Comparison of ENCODE assay signal across 7 cellular contexts in genomic region chr18:15315301-15315700, GRCh38.
DNase-seq lines count a peak whose midpoint lies in the region; TF ChIP-seq lines count a peak whose summit lies in the region.
"Not testable (repeated sequence)": the region's sequence is repeated elsewhere in the genome, so short reads cannot be mapped to it uniquely, and the experiment has no call there.

No MANE protein-coding gene starts in this region.

- H3K4me1 ChIP-seq in OCI-LY3 (ENCODE audit: low read length): peaks cover 15% of the 10 kb centered on the region

- not testable (repeated sequence) for H3K27me3 ChIP-seq in OCI-LY3 (ENCODE audit: low read depth, low read length)

- not testable (repeated sequence) for H3K79me2 ChIP-seq in OCI-LY3 (ENCODE audit: low read length)

- not testable (repeated sequence) for H3K4me2 ChIP-seq in OCI-LY3 (ENCODE audit: low read length)

- in situ Hi-C loops in SK-MEL-5 (cut with HindIII; ENCODE audit: low pct_unique_long_range_greater_than_20kb, low sequenced_read_pairs): not testable (repeated sequence)

- peak overlapping the region; percentile 53; the same call in 1 of the 2 replicates for H3K9ac ChIP-seq in OCI-LY3 (ENCODE audit: low read length)

- H2AFZ ChIP-seq in OCI-LY3 (ENCODE audit: low read depth, low read length): not testable (repeated sequence)

- DNase-seq in DMS114 treated with DMSO at 0.1 percent for 48 hours (lab: John Stamatoyannopoulos, UW; ENCODE audit: unreplicated experiment): peak; percentile 1
- DNase-seq in HT-29 (ENCODE audit: low spot score): peak; percentile 41
- peak; percentile 0 for DNase-seq in NCI-H1694 (lab: John Stamatoyannopoulos, UW)
- peak; percentile 38 for DNase-seq in SK-MEL-5 (ENCODE audit: low read depth, low spot score)
- peak; percentile 13 for DNase-seq in globus pallidus (ENCODE audit: low spot score)
- peak; percentile 4 for DNase-seq in myocyte (ENCODE audit: low read depth)

- H4K20me1 ChIP-seq in OCI-LY3 (ENCODE audit: insufficient read depth, low read length): not testable (repeated sequence)

- H3K36me3 ChIP-seq in OCI-LY3 (replicated peaks; ENCODE audit: low read depth, low read length): not testable (repeated sequence)

- peak overlapping the region; percentile 95 for H3K27ac ChIP-seq in OCI-LY3 (ENCODE audit: low read length)

- not testable (repeated sequence) for H3K4me3 ChIP-seq in OCI-LY3 (ENCODE audit: low read length)

- H3K9me3 ChIP-seq in OCI-LY3 (ENCODE audit: insufficient read depth, low read length): not testable (repeated sequence)

- TF ChIP-seq CTCF in OCI-LY3 (IDR thresholded peaks at IDR 0.05; ENCODE audit: low read depth, low read length): not testable (repeated sequence)
